8 cellular contexts compared by ENCODE assay signal in genomic region chr17:75088902-75089417, GRCh38. TPM values are rescaled to one million over a fixed set of nuclear protein-coding genes. Genes with fewer than 3 reads are reported as not detected.
DNase-seq lines count a peak whose midpoint lies in the region; ATAC-seq and TF ChIP-seq lines count a peak whose summit lies in the region.

No MANE protein-coding gene starts in this region.

- DNase-seq in DND-41: no peak
- peak; percentile 46 for DNase-seq in epithelial cell of esophagus (ENCODE audit: low read depth)
- DNase-seq in omental fat pad (ENCODE audit: low spot score): no peak
- DNase-seq in cerebellar cortex (ENCODE audit: low spot score): no peak
- no peak for DNase-seq in epidermal melanocyte (ENCODE audit: insufficient read length, low spot score)
- no peak for DNase-seq in NCI-H1417 treated with DMSO at 0.1 percent for 48 hours (lab: John Stamatoyannopoulos, UW)
- DNase-seq in ureter (ENCODE audit: low spot score): no peak

- H3K27ac ChIP-seq in DND-41 (ENCODE audit: low read length) (peak overlapping the region; percentile 80; the same call in 1 of the 2 replicates), OCI-LY3 (ENCODE audit: low read length) (no peak overlapping the region)

- peak overlapping the region; percentile 76; the same call in 1 of the 2 replicates for H3K9ac ChIP-seq in DND-41 (ENCODE audit: low read depth, low read length)
- no peak overlapping the region for H3K9ac ChIP-seq in OCI-LY3 (ENCODE audit: low read length)

- H2AFZ ChIP-seq in DND-41 (ENCODE audit: low read depth, low read length): no peak overlapping the region
- no peak overlapping the region for H2AFZ ChIP-seq in OCI-LY3 (ENCODE audit: low read depth, low read length)

- TF ChIP-seq CTCF in DND-41 (IDR thresholded peaks at IDR 0.05; ENCODE audit: borderline replicate concordance, extremely low read depth, low read length, poor library complexity, severe bottlenecking) (no peak), OCI-LY3 (IDR thresholded peaks at IDR 0.05; ENCODE audit: low read depth, low read length) (no peak), epithelial cell of esophagus (IDR thresholded peaks at IDR 0.05; ENCODE audit: insufficient read depth, low read depth, low read length, missing control alignments) (no peak), omental fat pad (IDR thresholded peaks at IDR 0.05) (no peak)

- H3K9me3 ChIP-seq in DND-41 (ENCODE audit: insufficient read depth, low read length, severe bottlenecking) (no peaks in the 10 kb centered on the region), OCI-LY3 (ENCODE audit: insufficient read depth, low read length) (no peaks in the 10 kb centered on the region)

- ATAC-seq in DND-41 (ENCODE audit: insufficient read depth, low read depth): no peak
- peak; percentile 61 for ATAC-seq in omental fat pad (ENCODE audit: low FRiP score)

- H4K20me1 ChIP-seq in DND-41 (ENCODE audit: insufficient read depth, low read length) (no peaks in the 10 kb centered on the region), OCI-LY3 (ENCODE audit: insufficient read depth, low read length) (no peaks in the 10 kb centered on the region)

- H3K4me1 ChIP-seq in DND-41 (ENCODE audit: insufficient read depth, low read length) (peaks cover 32% of the 10 kb centered on the region), OCI-LY3 (ENCODE audit: low read length) (peaks cover 11% of the 10 kb centered on the region; the same call in 1 of the 2 replicates)

- no peaks in the 10 kb centered on the region for H3K27me3 ChIP-seq in DND-41 (ENCODE audit: insufficient read depth, low read length, poor library complexity)
- H3K27me3 ChIP-seq in OCI-LY3 (ENCODE audit: low read depth, low read length): no peaks in the 10 kb centered on the region

- peak overlapping the region; percentile 69 for H3K4me2 ChIP-seq in DND-41 (ENCODE audit: insufficient read depth, low read length)
- H3K4me2 ChIP-seq in OCI-LY3 (ENCODE audit: low read length): peak overlapping the region; percentile 88; the same call in 1 of the 2 replicates

- no peaks in the 10 kb centered on the region for H3K36me3 ChIP-seq in DND-41 (ENCODE audit: insufficient read depth, low read length)
- no peaks in the 10 kb centered on the region for H3K36me3 ChIP-seq in OCI-LY3 (replicated peaks; ENCODE audit: low read depth, low read length)

- H3K4me3 ChIP-seq in DND-41 (ENCODE audit: low read depth in 1 of 2, low read length in 2 of 2): peak overlapping the region in 1 of 2 experiments; percentile 68; a peak in 1 of 4 replicates
- H3K4me3 ChIP-seq in OCI-LY3 (ENCODE audit: low read length): peak overlapping the region; percentile 83
- peak overlapping the region; percentile 56 for H3K4me3 ChIP-seq in epithelial cell of esophagus (ENCODE audit: low read length)

- H3K79me2 ChIP-seq in DND-41 (ENCODE audit: insufficient read depth, low read length) (no peaks in the 10 kb centered on the region), OCI-LY3 (ENCODE audit: low read length) (no peaks in the 10 kb centered on the region)

RNA-seq across cellular contexts. Expression of gene SLC16A5, which starts 1.2 kb away (rescaled TPM):
- total RNA-seq in omental fat pad (10 to 100 TPM; 12.0 to 22.7 (median 16.4) TPM), ureter (77.7 TPM)

RNA-seq across cellular contexts. Expression of gene ARMC7, which starts 20.8 kb away (rescaled TPM):
- total RNA-seq in omental fat pad (1 to 10 TPM; 3.1 to 7.7 (median 4.9) TPM), ureter (13.8 TPM)

RNA-seq across cellular contexts. Expression of gene KCTD2, which starts 41.9 kb away (rescaled TPM):
- total RNA-seq in omental fat pad (10 to 100 TPM; 23.6 to 46.1 (median 34.6) TPM), ureter (25.3 TPM)

RNA-seq across cellular contexts. Expression of gene ATP5PD, which starts 42.2 kb away (rescaled TPM):
- total RNA-seq in omental fat pad (100 to 1,000 TPM; 159 to 394 (median 233) TPM), ureter (270 TPM)

RNA-seq across cellular contexts. Expression of gene NT5C, which starts 42.6 kb away (rescaled TPM):
- total RNA-seq in omental fat pad (100 to 1,000 TPM in 1 of 4 donors, 10 to 100 TPM in 3; 56.0 to 101 (median 68.6) TPM), ureter (81.6 TPM)
